In genomic region chr2:191789791-191790190, GRCh38 we compare ENCODE assay signal across 22 cellular contexts. TPM values are rescaled to one million over a fixed set of nuclear protein-coding genes. Genes with fewer than 3 reads are reported as not detected.
DNase-seq lines count a peak whose midpoint lies in the region; ATAC-seq and TF ChIP-seq lines count a peak whose summit lies in the region.
"Had no signal": no experiment of that assay in that cellular context is flagged by ENCODE, and none has a peak within 500 bp of the region (broad histone marks: within the 10 kb centered on the region; RNA-seq: fewer than 3 reads in every experiment).

No MANE protein-coding gene starts in this region.

- no peaks in the 10 kb centered on the region for H3K79me1 ChIP-seq in trophoblast cell (ENCODE audit: low read length)

- no peak overlapping the region for H2AFZ ChIP-seq in trophoblast cell (ENCODE audit: insufficient read depth, low read length, poor library complexity)

- H3K27me3 ChIP-seq in trophoblast cell (ENCODE audit: insufficient read depth, low read length): no peaks in the 10 kb centered on the region
- H3K27me3 ChIP-seq: ascending aorta had no signal

- no peaks in the 10 kb centered on the region for H3K79me2 ChIP-seq in trophoblast cell (ENCODE audit: control insufficient read depth, insufficient read depth, low read length, poor library complexity)

- peak; percentile 42 for ATAC-seq in GM18502 (IDR thresholded peaks at IDR 0.05; ENCODE audit: poor library complexity, unreplicated experiment)
- ATAC-seq: activated T-cell treated with anti-CD3 and anti-CD28 coated beads, Interleukin-2, amount 50 U/mL, for 4 hours; right cardiac atrium had no signal

- DNase-seq in M059J (ENCODE audit: low read depth) (peak; percentile 21), choroid plexus epithelial cell (ENCODE audit: low read depth) (peak; percentile 50), trophoblast cell (peak; percentile 38 to 88), CD14-positive monocyte (ENCODE audit: low spot score) (no peak), medulla oblongata (ENCODE audit: extremely low spot score) (no peak), GF-D8 (lab: John Stamatoyannopoulos, UW) (no peak), NCI-H2171 treated with DMSO at 0.1 percent for 48 hours (lab: John Stamatoyannopoulos, UW) (no peak)
- DNase-seq: activated CD4-positive, CD25-positive, alpha-beta regulatory T cell treated with anti-CD3 and anti-CD28 coated beads, Interleukin-2, amount 50 U/mL, for 72 hours; activated naive CD4-positive, alpha-beta T cell treated with anti-CD3 and anti-CD28 coated beads, Interleukin-2, amount 50 U/mL, for 16 hours; activated T-cell treated with anti-CD3 and anti-CD28 coated beads, Interleukin-2, amount 50 U/mL, for 4 hours; CD4-positive, alpha-beta memory T cell; foreskin melanocyte; GDM1; kidney glomerular epithelial cell; NCI-H526; occipital lobe; right cardiac atrium had no signal

- no peak overlapping the region for H3K4me3 Mint-ChIP-seq in CD14-positive monocyte
- H3K4me3 Mint-ChIP-seq: activated T-cell treated with anti-CD3 and anti-CD28 coated beads, Interleukin-2, amount 50 U/mL, for 4 hours; CD4-positive, alpha-beta memory T cell; memory B cell had no signal

- no peak overlapping the region for H3K27ac ChIP-seq in trophoblast cell (ENCODE audit: low read depth, low read length)
- H3K27ac ChIP-seq: ascending aorta, coronary artery had no signal

- H3K9me3 Mint-ChIP-seq in CD14-positive monocyte: peaks cover 0 to 2% (median 0%) of the 10 kb centered on the region in 7 donors
- H3K9me3 Mint-ChIP-seq: activated T-cell treated with anti-CD3 and anti-CD28 coated beads, Interleukin-2, amount 50 U/mL, for 4 hours; memory B cell had no signal

- no peak overlapping the region for H3K18ac ChIP-seq in trophoblast cell (ENCODE audit: low read length)

- H3K23ac ChIP-seq in trophoblast cell (ENCODE audit: low read length): no peak overlapping the region

- no peaks in the 10 kb centered on the region for H3K9me3 ChIP-seq in trophoblast cell (ENCODE audit: insufficient read depth, low read depth, low read length)
- H3K9me3 ChIP-seq: ascending aorta had no signal

- H4K12ac ChIP-seq in trophoblast cell (ENCODE audit: low read depth, low read length): no peak overlapping the region

- H3K9ac ChIP-seq in trophoblast cell (ENCODE audit: low read length): no peak overlapping the region

- H3K4ac ChIP-seq in trophoblast cell (ENCODE audit: low read depth, low read length): no peak overlapping the region

- H3K27ac Mint-ChIP-seq in CD14-positive monocyte: no peak overlapping the region
- H3K27ac Mint-ChIP-seq: CD4-positive, alpha-beta memory T cell; memory B cell had no signal

- WGBS in trophoblast cell (ENCODE audit: extremely low coverage, insufficient coverage, insufficient read length): no CpG with 5 or more reads among the region's 4 CpGs

- H3K4me2 ChIP-seq in trophoblast cell (ENCODE audit: low read length): no peak overlapping the region

- no peaks in the 10 kb centered on the region for H3K36me3 Mint-ChIP-seq in CD14-positive monocyte
- H3K36me3 Mint-ChIP-seq: CD4-positive, alpha-beta memory T cell; memory B cell had no signal

- H2BK120ac ChIP-seq in trophoblast cell (ENCODE audit: insufficient read depth, low read length, poor library complexity): no peak overlapping the region

- H2AK5ac ChIP-seq in trophoblast cell (ENCODE audit: low read length): no peak overlapping the region

- no peak overlapping the region for H3K14ac ChIP-seq in trophoblast cell (ENCODE audit: low read length)

- H2BK12ac ChIP-seq in trophoblast cell (ENCODE audit: low read length): no peak overlapping the region

- intact Hi-C loops in CD14-positive monocyte (cut with micrococcal nuclease): no loop called here

- peaks cover 0 to 4% of the 10 kb centered on the region in 2 experiments for H3K4me1 ChIP-seq in trophoblast cell (ENCODE audit: control insufficient read depth in 1 of 2, insufficient read depth in 2 of 2, low read length in 2 of 2)
- H3K4me1 ChIP-seq: ascending aorta had no signal

- no peak overlapping the region for H4K91ac ChIP-seq in trophoblast cell (ENCODE audit: low read depth, low read length)

- H3K4me3 ChIP-seq in choroid plexus epithelial cell (ENCODE audit: low read depth, low read length) (no peak overlapping the region), trophoblast cell (ENCODE audit: low read depth, low read length) (no peak overlapping the region)
- H3K4me3 ChIP-seq: ascending aorta, coronary artery had no signal

- H4K8ac ChIP-seq in trophoblast cell (ENCODE audit: low read depth, low read length): no peak overlapping the region

- TF ChIP-seq CTCF in choroid plexus epithelial cell (conservative IDR thresholded peaks at IDR 0.05; ENCODE audit: low read depth, low read length) (no peak), CD14-positive monocyte (IDR thresholded peaks at IDR 0.05) (no peak)

- no peaks in the 10 kb centered on the region for H3K36me3 ChIP-seq in trophoblast cell (ENCODE audit: control insufficient read depth in 1 of 2, insufficient read depth in 2 of 2, low read length in 2 of 2)
- H3K36me3 ChIP-seq: ascending aorta had no signal

- H3K27me3 Mint-ChIP-seq in CD14-positive monocyte (ENCODE audit: low read depth in 3 of 3): peaks cover 0 to 2% (median 0%) of the 10 kb centered on the region in 3 donors

- no peak overlapping the region for H2BK5ac ChIP-seq in trophoblast cell (ENCODE audit: low read depth, low read length, poor library complexity)

- peaks cover 11% of the 10 kb centered on the region for H3K4me1 Mint-ChIP-seq in CD14-positive monocyte
- H3K4me1 Mint-ChIP-seq: memory B cell had no signal

RNA-seq across cellular contexts. Expression of gene CAVIN2, which starts 57.1 kb away (rescaled TPM):
- 0.64 TPM in 1 of 2 replicates, not detected in the other for total RNA-seq in M059J (2014; rRNA removed; shearing (Covaris generic))
- polyA plus RNA-seq in trophoblast cell (2013): 0.03 TPM in 1 of 2 replicates, not detected in the other
- polyA plus RNA-seq in CD14-positive monocyte: 1 to 10 TPM; 1.2 to 3.1 TPM
- total RNA-seq: CD4-positive, alpha-beta memory T cell; H1 had no signal

Comparison
In these comparisons a context has a peak if more than half of its experiments do, and no peak if none do; other contexts are left out.
1. DNase-seq: peak in M059J (single experiment), choroid plexus epithelial cell (single experiment) and trophoblast cell (2 of 2); none in CD14-positive monocyte (single experiment), medulla oblongata (single experiment), GF-D8 (single experiment) and NCI-H2171 treated with DMSO at 0.1 percent for 48 hours (single experiment).